Comparison of ENCODE assay signal across 9 cellular contexts in the genomic region with DNA sequence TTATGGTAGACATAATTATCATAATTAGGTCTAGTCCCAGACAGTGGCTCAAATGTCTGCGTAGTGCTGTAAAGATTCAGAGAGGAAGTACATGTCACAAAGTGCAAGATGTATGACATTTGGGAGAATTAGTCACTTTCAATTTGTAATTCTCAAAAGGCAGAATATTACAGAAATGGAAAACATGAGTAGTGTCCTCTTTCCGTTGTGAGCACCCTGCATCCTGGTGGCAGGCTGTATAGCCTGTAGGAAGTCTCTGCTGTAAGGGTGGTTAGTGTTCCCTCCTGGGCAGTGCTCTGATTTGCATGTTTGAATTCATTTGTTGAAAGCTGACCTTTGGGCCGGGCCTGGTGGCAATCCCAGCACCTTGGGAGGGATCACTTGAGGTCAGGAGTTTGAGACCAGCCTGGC. TPM values are rescaled to one million over a fixed set of nuclear protein-coding genes. Genes with fewer than 3 reads are reported as not detected.
A peak's percentile ranks its signal among the peaks of the same experiment; 100 is the strongest.
DNase-seq lines count a peak whose midpoint lies in the region; ATAC-seq, FAIRE-seq and TF ChIP-seq lines count a peak whose summit lies in the region.
"Had no signal": no experiment of that assay in that cellular context is flagged by ENCODE, and none has a peak within 500 bp of the region (broad histone marks: within the 10 kb centered on the region; RNA-seq: fewer than 3 reads in every experiment).

No MANE protein-coding gene starts in this region.

- H3K27me3 Mint-ChIP-seq in activated B cell treated with CpG ODN at 0.5 μM for 24 hours = no peaks in the 10 kb centered on the region
- peaks cover 0 to 3% of the 10 kb centered on the region in 2 donors for H3K27me3 Mint-ChIP-seq in natural killer cell treated with Interleukin-12 subunit alpha and Interleukin-12 subunit beta and Interleukin-15 and Interleukin-18, amount 100 ng/mL, for 72 hours

- H3K4me3 Mint-ChIP-seq in activated B cell treated with CpG ODN at 0.5 μM for 24 hours = peak overlapping the region; percentile 71
- no peak overlapping the region for H3K4me3 Mint-ChIP-seq in natural killer cell treated with Interleukin-12 subunit alpha and Interleukin-12 subunit beta and Interleukin-15 and Interleukin-18, amount 100 ng/mL, for 72 hours

- no peaks in the 10 kb centered on the region for H3K9me3 Mint-ChIP-seq in activated B cell treated with CpG ODN at 0.5 μM for 24 hours
- peaks cover 3% of the 10 kb centered on the region for H3K9me3 Mint-ChIP-seq in natural killer cell treated with Interleukin-12 subunit alpha and Interleukin-12 subunit beta and Interleukin-15 and Interleukin-18, amount 100 ng/mL, for 72 hours

- H3K36me3 ChIP-seq in hepatocyte (replicated peaks; ENCODE audit: insufficient read depth, low read depth) = no peaks in the 10 kb centered on the region

- no peak for FAIRE-seq in urothelium cell line (lab: Jason Lieb, UNC)
- FAIRE-seq: TTC549 had no signal

- peaks cover 62% of the 10 kb centered on the region for H3K79me2 ChIP-seq in hepatocyte

- H3K27me3 ChIP-seq in hepatocyte = no peaks in the 10 kb centered on the region

- POLR2A ChIA-PET in activated B cell treated with CpG ODN at 0.5 μM for 24 hours (lab: Charles Lee) = interaction anchor here (0.7 to 1.6 kb wide), 3 partner anchors 17 to 97 kb away, joined by 5 to 9 read pairs (median 7); a partner anchor contains a TSS

- TF ChIP-seq CTCF in activated B cell treated with CpG ODN at 0.5 μM for 24 hours (IDR thresholded peaks at IDR 0.05) (no peak), hepatocyte (IDR thresholded peaks at IDR 0.05; ENCODE audit: poor library complexity) (no peak)

- 92% methylated on average over 3 of the region's 3 CpGs for WGBS in hepatocyte (ENCODE audit: low lambda C conversion rate, missing lambda C conversion rate)

- ATAC-seq in GM19035 (IDR thresholded peaks at IDR 0.05; ENCODE audit: unreplicated experiment) = peak; percentile 83
- peak; percentile 69 for ATAC-seq in HG03045 (IDR thresholded peaks at IDR 0.05; ENCODE audit: unreplicated experiment)
- peak; percentile 90 for ATAC-seq in activated B cell treated with CpG ODN at 0.5 μM for 24 hours (ENCODE audit: low read depth)
- no peak for ATAC-seq in natural killer cell treated with Interleukin-12 subunit alpha and Interleukin-12 subunit beta and Interleukin-15 and Interleukin-18, amount 100 ng/mL, for 72 hours

- DNase-seq in AG20443 (ENCODE audit: low spot score) (peak; percentile 17), activated B cell treated with CpG ODN at 0.5 μM for 24 hours (no peak), urothelium cell line (ENCODE audit: low spot score) (no peak), NCI-H128 (lab: John Stamatoyannopoulos, UW; ENCODE audit: unreplicated experiment) (no peak), hepatocyte (ENCODE audit: low spot score) (no peak)
- no peak for DNase-seq in natural killer cell treated with Interleukin-12 subunit alpha and Interleukin-12 subunit beta and Interleukin-15 and Interleukin-18, amount 100 ng/mL, for 72 hours (ENCODE audit: low spot score)

- no peaks in the 10 kb centered on the region for H3K9me3 ChIP-seq in hepatocyte (ENCODE audit: low read depth)

- no peaks in the 10 kb centered on the region for H4K20me1 ChIP-seq in hepatocyte (ENCODE audit: insufficient read depth, poor library complexity, severe bottlenecking)

- H2AFZ ChIP-seq in hepatocyte = no peak overlapping the region

- no peaks in the 10 kb centered on the region for H3K9me2 ChIP-seq in hepatocyte (replicated peaks; ENCODE audit: insufficient read depth)

- no peak overlapping the region for H3K27ac ChIP-seq in hepatocyte

- no peak overlapping the region for H3K4me3 ChIP-seq in hepatocyte

- no peak overlapping the region for H3K4me2 ChIP-seq in hepatocyte

- intact Hi-C loops in activated B cell treated with CpG ODN at 0.5 μM for 24 hours (cut with micrococcal nuclease) = loop anchor here (1.0 to 2.0 kb wide), 3 partner anchors 13 to 17 kb away; a partner anchor contains a TSS

- peaks cover 2% of the 10 kb centered on the region for H3K36me3 Mint-ChIP-seq in activated B cell treated with CpG ODN at 0.5 μM for 24 hours (ENCODE audit: low read depth)
- H3K36me3 Mint-ChIP-seq in natural killer cell treated with Interleukin-12 subunit alpha and Interleukin-12 subunit beta and Interleukin-15 and Interleukin-18, amount 100 ng/mL, for 72 hours = no peaks in the 10 kb centered on the region

- no peaks in the 10 kb centered on the region for H3K4me1 ChIP-seq in hepatocyte (ENCODE audit: insufficient read depth)

- H3K4me1 Mint-ChIP-seq in activated B cell treated with CpG ODN at 0.5 μM for 24 hours = peaks cover 47% of the 10 kb centered on the region
- peaks cover 0 to 3% of the 10 kb centered on the region in 2 donors for H3K4me1 Mint-ChIP-seq in natural killer cell treated with Interleukin-12 subunit alpha and Interleukin-12 subunit beta and Interleukin-15 and Interleukin-18, amount 100 ng/mL, for 72 hours (ENCODE audit: low read depth in 2 of 2)

- CTCF ChIA-PET in activated B cell treated with CpG ODN at 0.5 μM for 24 hours (lab: Charles Lee) = interaction anchor here (0.9 kb wide), 1 partner anchor 16 kb away, joined by 4 read pairs; no protein-coding TSS in a partner anchor

- H3K27ac Mint-ChIP-seq in activated B cell treated with CpG ODN at 0.5 μM for 24 hours = peak overlapping the region; percentile 91
- no peak overlapping the region for H3K27ac Mint-ChIP-seq in natural killer cell treated with Interleukin-12 subunit alpha and Interleukin-12 subunit beta and Interleukin-15 and Interleukin-18, amount 100 ng/mL, for 72 hours

RNA-seq across cellular contexts. Expression of a gene that starts 17.0 kb away (rescaled TPM):
- total RNA-seq in activated B cell treated with CpG ODN at 0.5 μM for 24 hours (130 and 140 TPM in 2 replicates), hepatocyte (20.7 and 23.5 TPM in 2 replicates)
- 8.6 and 15.2 TPM in 2 replicates for polyA plus RNA-seq in hepatocyte
- 1 to 10 TPM in 1 of 2 donors, under 1 TPM in 1; 0.76 to 2.8 TPM for total RNA-seq in natural killer cell treated with Interleukin-12 subunit alpha and Interleukin-12 subunit beta and Interleukin-15 and Interleukin-18, amount 100 ng/mL, for 72 hours

Comparison
In these comparisons a context has a peak if more than half of its experiments do, and no peak if none do; other contexts are left out.
1. ATAC-seq: peak in GM19035 (single experiment), HG03045 (single experiment) and activated B cell treated with CpG ODN at 0.5 μM for 24 hours (single experiment); none in natural killer cell treated with Interleukin-12 subunit alpha and Interleukin-12 subunit beta and Interleukin-15 and Interleukin-18, amount 100 ng/mL, for 72 hours (0 of 2).